In the genomic region with DNA sequence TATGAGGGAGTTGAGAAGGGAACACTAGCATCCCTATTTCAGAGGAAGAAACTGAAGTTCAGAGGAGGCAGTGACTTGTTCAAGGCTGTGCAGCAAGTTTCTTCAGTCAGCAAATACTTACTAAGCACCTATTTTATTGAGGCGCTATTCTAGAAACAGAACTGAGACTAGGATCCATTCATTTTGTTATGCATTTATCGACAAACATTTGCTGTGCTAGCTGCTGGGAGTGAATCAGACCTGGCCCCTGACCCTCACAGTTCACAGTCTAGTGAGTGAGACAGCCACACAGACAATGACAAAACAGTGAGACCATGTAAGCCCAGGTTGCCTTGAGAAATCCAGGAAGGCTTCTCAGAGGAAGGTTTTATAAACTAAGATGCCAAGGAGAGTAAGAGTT, we compare ENCODE assay signal across 17 cellular contexts. TPM values are rescaled to one million over a fixed set of nuclear protein-coding genes. Genes with fewer than 3 reads are reported as not detected.
DNase-seq lines count a peak whose midpoint lies in the region; ATAC-seq, FAIRE-seq and TF ChIP-seq lines count a peak whose summit lies in the region.
"Had no signal": no experiment of that assay in that cellular context is flagged by ENCODE, and none has a peak within 500 bp of the region (broad histone marks: within the 10 kb centered on the region; RNA-seq: fewer than 3 reads in every experiment).

No MANE protein-coding gene starts in this region.

- H3K9me3 ChIP-seq in heart right ventricle = no peaks in the 10 kb centered on the region
- no peaks in the 10 kb centered on the region for H3K9me3 ChIP-seq in ascending aorta
- H3K9me3 ChIP-seq in tibial artery = no peaks in the 10 kb centered on the region
- H3K9me3 ChIP-seq in pancreas = no peaks in the 10 kb centered on the region
- H3K9me3 ChIP-seq: upper lobe of right lung had no signal

- DNase-seq in heart right ventricle (no peak), cardiac septum (ENCODE audit: low spot score) (no peak), ascending aorta (ENCODE audit: low spot score in 2 of 2) (no peak), tibial artery (no peak), pancreas (no peak)
- DNase-seq: activated CD4-positive, alpha-beta T cell treated with anti-CD3 and anti-CD28 coated beads for 1 hour; activated naive CD4-positive, alpha-beta T cell treated with anti-CD3 and anti-CD28 coated beads, Interleukin-2, amount 50 U/mL, for 16 hours; COR-L47; GOT3; RPMI8226; stimulated activated CD4-positive, alpha-beta T cell treated with anti-CD3 and anti-CD28 coated beads, Interleukin-4, amount 100 ng/mL, for 4 hours; upper lobe of right lung had no signal

- 90 to 93% methylated on average over 2 of the region's 2 CpGs for WGBS in heart right ventricle, 2 donors
- WGBS in pancreas, 2 donors = 98 to 100% methylated on average over 2 of the region's 2 CpGs

- H3K4me1 ChIP-seq in heart right ventricle (peaks cover 13 to 58% (median 51%) of the 10 kb centered on the region in 9 donors), ascending aorta (peaks cover 0 to 18% of the 10 kb centered on the region in 2 donors), tibial artery (peaks cover 0 to 33% (median 28%) of the 10 kb centered on the region in 4 donors), pancreas (no peaks in the 10 kb centered on the region)
- H3K4me1 ChIP-seq: upper lobe of right lung had no signal

- ATAC-seq in heart right ventricle (no peak), HG02678 (IDR thresholded peaks at IDR 0.05; ENCODE audit: unreplicated experiment) (no peak), HG03457 (IDR thresholded peaks at IDR 0.05; ENCODE audit: unreplicated experiment) (no peak), pancreas (no peak)

- TF ChIP-seq CTCF in heart right ventricle (IDR thresholded peaks at IDR 0.05) (no peak), ascending aorta (IDR thresholded peaks at IDR 0.05) (no peak), tibial artery (IDR thresholded peaks at IDR 0.05) (no peak), pancreas (IDR thresholded peaks at IDR 0.05) (no peak)

- no peak overlapping the region for H3K4me3 ChIP-seq in heart right ventricle
- no peak overlapping the region for H3K4me3 ChIP-seq in ascending aorta
- no peak overlapping the region for H3K4me3 ChIP-seq in tibial artery
- no peak overlapping the region for H3K4me3 ChIP-seq in pancreas
- H3K4me3 ChIP-seq: GM12878, upper lobe of right lung had no signal

- H3K27ac ChIP-seq in heart right ventricle (peak overlapping the region in 9 of 10 donors; percentile 24 to 84 (median 75)), ascending aorta (peak overlapping the region; percentile 72 to 75), layer of hippocampus (ENCODE audit: low read depth, low read length) (peak overlapping the region; percentile 92), tibial artery (peak overlapping the region; percentile 75 to 77), pancreas (no peak overlapping the region)

- no peaks in the 10 kb centered on the region for H3K27me3 ChIP-seq in heart right ventricle
- no peaks in the 10 kb centered on the region for H3K27me3 ChIP-seq in ascending aorta
- no peaks in the 10 kb centered on the region for H3K27me3 ChIP-seq in layer of hippocampus (ENCODE audit: control insufficient read depth, insufficient read depth, low read length)
- no peaks in the 10 kb centered on the region for H3K27me3 ChIP-seq in tibial artery
- no peaks in the 10 kb centered on the region for H3K27me3 ChIP-seq in pancreas
- H3K27me3 ChIP-seq: upper lobe of right lung had no signal

- FAIRE-seq in pancreas (lab: Jason Lieb, UNC) = no peak
- FAIRE-seq: bronchial epithelial cell, GM12878 had no signal

- intact Hi-C loops in heart right ventricle (cut with DNase I) = no loop called here
- intact Hi-C loops in cardiac septum (cut with DNase I) = no loop called here
- intact Hi-C loops in ascending aorta (cut with DNase I) = no loop called here
- intact Hi-C loops in tibial artery (cut with DNase I; ENCODE audit: low total_unique reads) = no loop called here
- intact Hi-C loops in pancreas (cut with DNase I) = no loop called here

- H3K36me3 ChIP-seq in heart right ventricle (peaks cover 0 to 41% (median 9%) of the 10 kb centered on the region in 9 donors), ascending aorta (peaks cover 7 to 9% of the 10 kb centered on the region in 2 donors), tibial artery (peaks cover 8 to 34% (median 18%) of the 10 kb centered on the region in 3 donors), pancreas (no peaks in the 10 kb centered on the region)

RNA-seq across cellular contexts. Expression of a gene that starts 28.2 kb away (rescaled TPM):
- total RNA-seq in heart right ventricle (1 to 10 TPM; 2.0 to 3.7 (median 2.8) TPM), cardiac septum (3.5 TPM), ascending aorta (18.1 TPM), pancreas (1 to 10 TPM; 1.6 to 3.5 (median 2.6) TPM)
- polyA plus RNA-seq in heart right ventricle (1 to 10 TPM; 2.4 to 2.5 TPM), pancreas (1 to 10 TPM; 3.1 to 4.3 TPM)

Comparison
In these comparisons a context has a peak if more than half of its experiments do, and no peak if none do; other contexts are left out.
1. H3K27ac ChIP-seq: peak in heart right ventricle (9 of 10), ascending aorta (2 of 2), layer of hippocampus (single experiment) and tibial artery (2 of 2); none in pancreas (0 of 4).